ENCODE assay signal across 9 cellular contexts in the genomic region with DNA sequence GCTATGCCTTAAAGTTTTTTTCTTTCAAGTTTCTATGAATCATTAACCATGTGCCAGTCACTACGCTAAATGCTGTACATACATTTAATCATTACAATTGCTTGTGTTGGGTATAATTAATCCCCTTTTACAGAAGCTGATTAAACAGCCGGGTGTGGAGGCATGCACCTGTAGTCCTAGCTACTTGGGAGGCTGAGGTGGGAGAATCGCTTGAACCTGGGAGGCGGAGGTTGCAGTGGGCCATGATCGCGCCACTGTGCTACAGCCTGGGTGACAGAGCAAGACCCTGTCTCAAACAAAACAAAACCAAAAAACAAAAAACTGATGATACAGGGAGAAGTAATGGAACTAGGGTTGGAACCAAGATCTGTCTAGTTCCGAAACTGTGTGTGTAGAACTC. TPM values are rescaled to one million over a fixed set of nuclear protein-coding genes. Genes with fewer than 3 reads are reported as not detected.
A peak's percentile ranks its signal among the peaks of the same experiment; 100 is the strongest.
DNase-seq lines count a peak whose midpoint lies in the region; TF ChIP-seq lines count a peak whose summit lies in the region.
"Had no signal": no experiment of that assay in that cellular context is flagged by ENCODE, and none has a peak within 500 bp of the region (broad histone marks: within the 10 kb centered on the region; RNA-seq: fewer than 3 reads in every experiment).

No MANE protein-coding gene starts in this region.

- peaks cover 3% of the 10 kb centered on the region for H4K20me1 ChIP-seq in fibroblast of lung (ENCODE audit: control insufficient read depth, extremely low read depth, insufficient read depth, low read length)

- no peaks in the 10 kb centered on the region; the same call in 1 of the 2 replicates for H3K36me3 ChIP-seq in SK-N-MC (ENCODE audit: insufficient read depth, low read length)
- H3K36me3 ChIP-seq in fibroblast of lung (ENCODE audit: control insufficient read depth, insufficient read depth, low read length) = no peaks in the 10 kb centered on the region
- no peaks in the 10 kb centered on the region for H3K36me3 ChIP-seq in skeletal muscle satellite cell (ENCODE audit: insufficient read depth, low read length)

- peaks cover 35% of the 10 kb centered on the region for H3K79me2 ChIP-seq in fibroblast of lung (ENCODE audit: control insufficient read depth, insufficient read depth, low read length)

- H3K27me3 ChIP-seq in fibroblast of lung (ENCODE audit: control insufficient read depth, insufficient read depth, low read length) (no peaks in the 10 kb centered on the region), skeletal muscle satellite cell (ENCODE audit: control insufficient read depth, insufficient read depth, low read length) (no peaks in the 10 kb centered on the region)

- in situ Hi-C loops in ACHN (cut with HindIII; ENCODE audit: low pct_ligation_motif_present, low pct_unique_long_range_greater_than_20kb, low sequenced_read_pairs) = no loop called here

- H3K27ac ChIP-seq in SK-N-MC (peak overlapping the region; percentile 88; the same call in 1 of the 2 replicates), fibroblast of lung (ENCODE audit: insufficient read depth, low read length) (peak overlapping the region; percentile 98)

- peak overlapping the region; percentile 97; the same call in 1 of the 2 replicates for H3K4me3 ChIP-seq in SK-N-MC
- H3K4me3 ChIP-seq in fibroblast of lung (replicated peaks in 1 of 4; ENCODE audit: control extremely low read depth in 1 of 4, insufficient read depth in 1 of 4, low read depth in 3 of 4, low read length in 4 of 4) = peak overlapping the region in 1 of 4 experiments; percentile 11
- no peak overlapping the region for H3K4me3 ChIP-seq in skeletal muscle satellite cell (ENCODE audit: low read length)
- H3K4me3 ChIP-seq: mucosa of descending colon had no signal

- no peak overlapping the region for H2AFZ ChIP-seq in fibroblast of lung (ENCODE audit: low read length)

- peak overlapping the region; percentile 90 for H3K9ac ChIP-seq in SK-N-MC (ENCODE audit: insufficient read length)
- H3K9ac ChIP-seq in fibroblast of lung (ENCODE audit: insufficient read depth, low read length) = no peak overlapping the region
- H3K9ac ChIP-seq in skeletal muscle satellite cell (ENCODE audit: low read depth, low read length) = peak overlapping the region; percentile 91

- H3K4me1 ChIP-seq in fibroblast of lung (ENCODE audit: control insufficient read depth, extremely low read depth, insufficient read depth, low read length) (peaks cover 8% of the 10 kb centered on the region), skeletal muscle satellite cell (ENCODE audit: control insufficient read depth, insufficient read depth, low read length) (peaks cover 40% of the 10 kb centered on the region)

- no peak overlapping the region for H3K4me2 ChIP-seq in fibroblast of lung (ENCODE audit: extremely low read depth, insufficient read depth, low read length)
- peak overlapping the region; percentile 84 for H3K4me2 ChIP-seq in skeletal muscle satellite cell (ENCODE audit: low read length)

- H3K9me3 ChIP-seq in SK-N-MC (ENCODE audit: low read depth, low read length) = no peaks in the 10 kb centered on the region
- no peaks in the 10 kb centered on the region for H3K9me3 ChIP-seq in fibroblast of lung (ENCODE audit: control insufficient read depth, insufficient read depth, low read depth, low read length)
- no peaks in the 10 kb centered on the region for H3K9me3 ChIP-seq in skeletal muscle satellite cell (replicated peaks; ENCODE audit: low read length)
- H3K9me3 ChIP-seq: mucosa of descending colon had no signal

- DNase-seq in ELR (ENCODE audit: low read depth) (peak; percentile 24), SK-N-MC (ENCODE audit: low read depth, low spot score) (no peak), fibroblast of lung (ENCODE audit: low read depth in 2 of 2) (no peak), superior temporal gyrus (ENCODE audit: extremely low spot score) (no peak), ACHN (no peak), NCI-H226 (no peak), NCI-H2227 (lab: John Stamatoyannopoulos, UW; ENCODE audit: unreplicated experiment) (no peak)

- TF ChIP-seq CTCF in fibroblast of lung (conservative IDR thresholded peaks at IDR 0.05 in 1 of 2, IDR thresholded peaks at IDR 0.05 in 1 of 2; ENCODE audit: low read depth in 1 of 2, low read length in 2 of 2) = no peak

RNA-seq across cellular contexts. Expression of a gene that starts 1.2 kb away (rescaled TPM):
- total RNA-seq in fibroblast of lung = 16.7 and 23.9 TPM in 2 replicates
- polyA plus RNA-seq in fibroblast of lung = 52.5 and 57.1 TPM in 2 replicates
- 44.7 and 50.8 TPM in 2 replicates for polyA plus RNA-seq in fibroblast of lung (2012)
- 15.1 and 24.3 TPM in 2 replicates for polyA minus RNA-seq in fibroblast of lung (ENCODE audit: low replicate concordance)
- total RNA-seq in skeletal muscle satellite cell (2012; rRNA removed) = 12.2 and 13.9 TPM in 2 replicates

RNA-seq across cellular contexts. Expression of a gene that starts 20.4 kb away (rescaled TPM):
- total RNA-seq in fibroblast of lung = 0.26 and 0.33 TPM in 2 replicates
- 2.9 and 11.4 TPM in 2 replicates for polyA plus RNA-seq in fibroblast of lung
- 6.5 and 29.3 TPM in 2 replicates for polyA plus RNA-seq in fibroblast of lung (2012)
- polyA minus RNA-seq in fibroblast of lung (ENCODE audit: low replicate concordance) = 10.3 and 41.5 TPM in 2 replicates
- 10.9 and 16.5 TPM in 2 replicates for total RNA-seq in skeletal muscle satellite cell (2012; rRNA removed)
